In the genomic region with DNA sequence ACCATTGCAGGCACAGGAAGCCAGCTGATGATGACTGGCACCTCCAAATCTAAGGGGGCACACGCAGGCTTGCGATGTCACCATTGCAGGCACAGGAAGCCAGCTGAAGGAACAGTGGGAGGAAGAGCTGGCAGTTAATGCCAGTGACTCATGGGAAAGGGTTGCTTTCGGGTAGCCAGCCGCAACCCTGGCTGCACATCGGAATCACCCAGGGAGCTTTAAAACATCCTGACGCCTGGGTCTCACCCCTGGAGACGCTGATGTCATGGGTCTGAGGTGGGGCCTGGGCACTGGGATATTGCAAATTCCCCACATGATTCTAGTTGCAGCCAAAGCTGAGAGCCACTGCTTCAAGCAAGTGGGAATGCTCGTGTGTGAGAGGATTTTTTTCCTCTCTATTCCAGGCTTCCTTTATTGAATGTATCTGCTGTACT, we compare ENCODE assay signal across 9 cellular contexts. TPM values are rescaled to one million over a fixed set of nuclear protein-coding genes. Genes with fewer than 3 reads are reported as not detected.
DNase-seq lines count a peak whose midpoint lies in the region; ATAC-seq and TF ChIP-seq lines count a peak whose summit lies in the region.
"Had no signal": no experiment of that assay in that cellular context is flagged by ENCODE, and none has a peak within 500 bp of the region (broad histone marks: within the 10 kb centered on the region; RNA-seq: fewer than 3 reads in every experiment).

No MANE protein-coding gene starts in this region.

- H3K4me3 Mint-ChIP-seq in natural killer cell: no peak overlapping the region

- no peak for TF ChIP-seq CTCF in choroid plexus epithelial cell (conservative IDR thresholded peaks at IDR 0.05; ENCODE audit: low read depth, low read length)
- no peak for TF ChIP-seq CTCF in spleen (IDR thresholded peaks at IDR 0.05 in 8 of 11, conservative IDR thresholded peaks at IDR 0.05 in 3 of 11)
- TF ChIP-seq CTCF in natural killer cell (IDR thresholded peaks at IDR 0.05): no peak

- no peak for TF ChIP-seq EP300 in Ishikawa (IDR thresholded peaks at IDR 0.05; ENCODE audit: borderline replicate concordance)

- H3K9me3 ChIP-seq in spleen: no peaks in the 10 kb centered on the region

- 62 to 74% (median 67%) methylated on average over 8 of the region's 8 CpGs for WGBS in spleen, 5 donors

- H3K36me3 ChIP-seq in spleen: no peaks in the 10 kb centered on the region

- H3K4me1 Mint-ChIP-seq in natural killer cell: peaks cover 4 to 12% of the 10 kb centered on the region in 2 donors

- intact Hi-C loops in spleen (cut with DNase I; ENCODE audit: low total_unique reads): no loop called here
- intact Hi-C loops in natural killer cell (cut with micrococcal nuclease): no loop called here

- H3K4me3 ChIP-seq in choroid plexus epithelial cell (ENCODE audit: low read depth, low read length) (no peak overlapping the region), spleen (no peak overlapping the region)
- H3K4me3 ChIP-seq: K562 had no signal

- no peak overlapping the region for H3K27ac Mint-ChIP-seq in natural killer cell

- no peak for TF ChIP-seq POLR2A in spleen (IDR thresholded peaks at IDR 0.05)

- no peak overlapping the region for H3K27ac ChIP-seq in spleen

- ATAC-seq in GM21515 (IDR thresholded peaks at IDR 0.05; ENCODE audit: unreplicated experiment) (no peak), natural killer cell (no peak)
- ATAC-seq: K562 had no signal

- no peak for TF ChIP-seq RAD21 in Ishikawa (IDR thresholded peaks at IDR 0.05; ENCODE audit: low read depth)

- H3K4me1 ChIP-seq in spleen: peaks cover 0 to 3% (median 1%) of the 10 kb centered on the region in 6 donors

- peak; percentile 96 for DNase-seq in A172 (ENCODE audit: low spot score)
- DNase-seq in choroid plexus epithelial cell (ENCODE audit: low read depth): peak; percentile 91
- DNase-seq in midbrain (lab: John Stamatoyannopoulos, UW): peak; percentile 65
- no peak for DNase-seq in spleen
- DNase-seq in activated CD4-positive, CD25-positive, alpha-beta regulatory T cell (lab: John Stamatoyannopoulos, UW): no peak
- no peak for DNase-seq in natural killer cell

- no peaks in the 10 kb centered on the region for H3K27me3 ChIP-seq in spleen (replicated peaks in 1 of 7)

- peaks cover 0 to 5% of the 10 kb centered on the region in 2 donors for H3K27me3 Mint-ChIP-seq in natural killer cell (ENCODE audit: low read depth in 2 of 2)

- no peaks in the 10 kb centered on the region for H3K36me3 Mint-ChIP-seq in natural killer cell

- no peaks in the 10 kb centered on the region for H3K9me3 Mint-ChIP-seq in natural killer cell

TF ChIP-seq in Ishikawa, 13 proteins besides CTCF, POLR2A, EP300 and RAD21:
- TF ChIP-seq TEAD4 (IDR thresholded peaks at IDR 0.05): peak; percentile 24; the same call in 1 of the 2 replicates
- no peak for TF ChIP-seq ZBTB7A (IDR thresholded peaks at IDR 0.05; ENCODE audit: low read depth)

RNA-seq across cellular contexts. Expression of a gene that starts 16.1 kb away (rescaled TPM):
- total RNA-seq in A172 (2014; rRNA removed; shearing (Covaris generic)): not detected in 2 replicates
- not detected for total RNA-seq in spleen
- polyA plus RNA-seq in spleen: under 1 TPM in 1 of 3 donors, not detected in 2; 0.03 TPM
- not detected for total RNA-seq in natural killer cell

RNA-seq across cellular contexts. Expression of a gene that starts 49.5 kb away (rescaled TPM):
- total RNA-seq in A172 (2014; rRNA removed; shearing (Covaris generic)): 12.9 and 20.0 TPM in 2 replicates
- total RNA-seq in spleen (10 to 100 TPM; 12.4 to 35.1 (median 16.8) TPM), natural killer cell (10 to 100 TPM; 15.6 to 31.2 (median 23.7) TPM)
- polyA plus RNA-seq in spleen: 10 to 100 TPM in 1 of 3 donors, 1 to 10 TPM in 2; 8.8 to 11.0 (median 9.6) TPM

RNA-seq across cellular contexts. Expression of a gene that starts 49.6 kb away (rescaled TPM):
- 6.3 and 11.3 TPM in 2 replicates for total RNA-seq in A172 (2014; rRNA removed; shearing (Covaris generic))
- 1 to 10 TPM; 1.9 to 7.8 (median 3.6) TPM for total RNA-seq in spleen
- polyA plus RNA-seq in spleen: 1 to 10 TPM; 7.8 to 7.9 (median 7.9) TPM
- total RNA-seq in natural killer cell: 1 to 10 TPM in 1 of 3 donors, under 1 TPM in 2; 0.97 to 1.1 (median 0.99) TPM

Comparison
In these comparisons a context has a peak if more than half of its experiments do, and no peak if none do; other contexts are left out.
1. DNase-seq: peak in A172 (single experiment), choroid plexus epithelial cell (single experiment) and midbrain (single experiment); none in spleen (single experiment), activated CD4-positive, CD25-positive, alpha-beta regulatory T cell (0 of 4) and natural killer cell (single experiment).